Comparison of ENCODE assay signal across 1 cellular context in the genomic region with DNA sequence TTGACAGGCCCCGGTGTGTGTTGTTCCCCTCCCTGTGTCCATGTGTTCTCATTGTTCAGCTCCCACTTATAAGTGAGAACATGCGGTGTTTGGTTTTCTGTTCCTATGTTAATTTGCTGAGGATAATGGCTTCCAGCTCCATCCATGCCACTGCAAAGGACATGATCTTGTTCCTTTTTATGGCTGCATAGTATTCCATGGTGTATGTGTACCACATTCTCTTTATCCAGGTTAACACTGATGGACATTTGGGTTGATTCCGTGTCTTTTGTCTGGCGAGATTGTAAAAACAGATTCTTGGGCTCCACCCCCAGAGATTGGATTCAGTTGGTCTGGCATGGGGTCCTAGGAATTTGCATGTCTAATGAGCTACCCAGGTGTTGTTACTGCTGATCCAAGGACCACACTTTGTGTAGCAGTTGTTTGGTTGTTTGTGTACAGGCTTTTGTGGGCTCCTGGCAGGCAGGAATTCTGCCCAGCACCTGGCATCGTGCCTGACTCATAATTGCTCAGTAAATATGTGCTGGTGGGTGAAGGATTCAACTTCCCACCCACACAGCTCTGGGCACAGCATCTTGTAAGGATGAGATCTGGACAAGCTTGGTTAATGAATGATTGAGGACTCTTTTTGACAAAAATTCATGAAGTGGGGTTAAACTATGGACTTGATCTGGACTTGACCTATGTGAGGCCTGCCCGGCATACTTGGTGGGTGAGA.
A peak's percentile ranks its signal among the peaks of the same experiment; 100 is the strongest.
TF ChIP-seq lines count a peak whose summit lies in the region.

No MANE protein-coding gene starts in this region.

TF ChIP-seq in GM12878, 131 proteins besides CTCF, POLR2A, EP300 and RAD21:
- TF ChIP-seq GABPA (IDR thresholded peaks at IDR 0.05; ENCODE audit: low read depth) (no peak), ZNF217 (IDR thresholded peaks at IDR 0.05) (0 out of 2 replicates have a peak, but pooled peaks have one; percentile 43)
